24 cellular contexts compared by ENCODE assay signal in genomic region chr9:126406075-126406675, GRCh38.
A peak's percentile ranks its signal among the peaks of the same experiment; 100 is the strongest.
DNase-seq lines count a peak whose midpoint lies in the region; ATAC-seq and FAIRE-seq lines count a peak whose summit lies in the region.
"Had no signal": no experiment of that assay in that cellular context is flagged by ENCODE, and none has a peak within 500 bp of the region (broad histone marks: within the 10 kb centered on the region; RNA-seq: fewer than 3 reads in every experiment).

No MANE protein-coding gene starts in this region.

- peaks cover 14 to 41% (median 16%) of the 10 kb centered on the region in 3 donors for H3K4me1 Mint-ChIP-seq in CD8-positive, alpha-beta memory T cell

- no peaks in the 10 kb centered on the region for H3K27me3 Mint-ChIP-seq in CD8-positive, alpha-beta memory T cell
- H3K27me3 Mint-ChIP-seq: activated naive CD8-positive, alpha-beta T cell had no signal

- DNase-seq in EH (ENCODE audit: low read depth) (peak; percentile 55), NCI-H526 treated with DMSO at 0.1 percent for 48 hours (lab: John Stamatoyannopoulos, UW) (peak; percentile 37), dermis microvascular lymphatic vessel endothelial cell (ENCODE audit: low read depth in 2 of 2) (peak; percentile 34 to 35), sciatic nerve (ENCODE audit: low spot score) (no peak), NK-92 (lab: John Stamatoyannopoulos, UW; ENCODE audit: unreplicated experiment) (no peak), RCC 7860 (ENCODE audit: low spot score) (no peak), cerebellar nuclear complex (lab: John Stamatoyannopoulos, UW) (no peak)
- no peak for DNase-seq in CD8-positive, alpha-beta memory T cell
- DNase-seq: ACHN; activated CD4-positive, alpha-beta T cell treated with anti-CD3 and anti-CD28 coated beads for 4 hours; body of pancreas; colonic mucosa; Karpas-422; left cardiac atrium; mesenchymal stem cell; naive thymus-derived CD4-positive, alpha-beta T cell; NCI-H1694 treated with DMSO at 0.1 percent for 48 hours; NCI-H2227 treated with DMSO at 0.1 percent for 48 hours; NCI-H82; pancreas; right cardiac atrium; stimulated activated CD8-positive, alpha-beta memory T cell treated with anti-CD3 and anti-CD28 coated beads, Interleukin-4, amount 100 ng/mL, for 48 hours had no signal

- POLR2A ChIA-PET in CD8-positive, alpha-beta memory T cell (lab: Charles Lee): no interaction called here

- peaks cover 0 to 61% (median 7%) of the 10 kb centered on the region in 3 donors for H3K36me3 Mint-ChIP-seq in CD8-positive, alpha-beta memory T cell

- peak; percentile 69 for ATAC-seq in sciatic nerve
- ATAC-seq: body of pancreas; naive thymus-derived CD4-positive, alpha-beta T cell; pancreas had no signal

- H3K36me3 ChIP-seq in CD8-positive, alpha-beta memory T cell (ENCODE audit: insufficient read depth, low read length): no peaks in the 10 kb centered on the region
- H3K36me3 ChIP-seq: colonic mucosa, pancreas had no signal

- H3K9me3 Mint-ChIP-seq in CD8-positive, alpha-beta memory T cell: no peaks in the 10 kb centered on the region
- H3K9me3 Mint-ChIP-seq: naive thymus-derived CD4-positive, alpha-beta T cell had no signal

- no peak overlapping the region for H3K27ac ChIP-seq in CD8-positive, alpha-beta memory T cell (ENCODE audit: low read depth, low read length)
- H3K27ac ChIP-seq: body of pancreas, colonic mucosa, pancreas had no signal

- no peak for FAIRE-seq in RCC 7860 (lab: Jason Lieb, UNC)
- FAIRE-seq: GM18507, pancreas had no signal

- no peaks in the 10 kb centered on the region for H3K27me3 ChIP-seq in CD8-positive, alpha-beta memory T cell (ENCODE audit: insufficient read depth, low read length, poor library complexity, severe bottlenecking)
- H3K27me3 ChIP-seq: body of pancreas, colonic mucosa, pancreas had no signal

- H3K4me3 ChIP-seq in CD8-positive, alpha-beta memory T cell (ENCODE audit: low read length): no peak overlapping the region
- H3K4me3 ChIP-seq: body of pancreas, colonic mucosa, pancreas had no signal

- H3K27ac Mint-ChIP-seq in CD8-positive, alpha-beta memory T cell: peak overlapping the region in 3 of 8 donors; percentile 3 to 90 (median 45)
- H3K27ac Mint-ChIP-seq: activated naive CD8-positive, alpha-beta T cell; naive thymus-derived CD4-positive, alpha-beta T cell had no signal

- no peaks in the 10 kb centered on the region for H3K9me3 ChIP-seq in CD8-positive, alpha-beta memory T cell (ENCODE audit: low read length)
- H3K9me3 ChIP-seq: body of pancreas, colonic mucosa, pancreas had no signal

- intact Hi-C loops in sciatic nerve (cut with DNase I): no loop called here

- CTCF ChIA-PET in CD8-positive, alpha-beta memory T cell (lab: Charles Lee): interaction anchor here (0.7 kb wide), 1 partner anchor 85 kb away, joined by 5 read pairs; no protein-coding TSS in a partner anchor

- H3K4me3 Mint-ChIP-seq in CD8-positive, alpha-beta memory T cell: no peak overlapping the region
- H3K4me3 Mint-ChIP-seq: activated naive CD8-positive, alpha-beta T cell; naive thymus-derived CD4-positive, alpha-beta T cell had no signal

- H3K4me1 ChIP-seq in CD8-positive, alpha-beta memory T cell (ENCODE audit: insufficient read depth, low read length): peaks cover 13% of the 10 kb centered on the region
- H3K4me1 ChIP-seq: body of pancreas, colonic mucosa, pancreas had no signal

Comparison
In these comparisons a context has a peak if more than half of its experiments do, and no peak if none do; other contexts are left out.
1. DNase-seq: peak in EH (single experiment), NCI-H526 treated with DMSO at 0.1 percent for 48 hours (single experiment) and dermis microvascular lymphatic vessel endothelial cell (2 of 2); none in sciatic nerve (single experiment), NK-92 (single experiment), CD8-positive, alpha-beta memory T cell (0 of 5), RCC 7860 (single experiment) and cerebellar nuclear complex (0 of 2).